ENCODE assay signal across 9 cellular contexts in the genomic region with DNA sequence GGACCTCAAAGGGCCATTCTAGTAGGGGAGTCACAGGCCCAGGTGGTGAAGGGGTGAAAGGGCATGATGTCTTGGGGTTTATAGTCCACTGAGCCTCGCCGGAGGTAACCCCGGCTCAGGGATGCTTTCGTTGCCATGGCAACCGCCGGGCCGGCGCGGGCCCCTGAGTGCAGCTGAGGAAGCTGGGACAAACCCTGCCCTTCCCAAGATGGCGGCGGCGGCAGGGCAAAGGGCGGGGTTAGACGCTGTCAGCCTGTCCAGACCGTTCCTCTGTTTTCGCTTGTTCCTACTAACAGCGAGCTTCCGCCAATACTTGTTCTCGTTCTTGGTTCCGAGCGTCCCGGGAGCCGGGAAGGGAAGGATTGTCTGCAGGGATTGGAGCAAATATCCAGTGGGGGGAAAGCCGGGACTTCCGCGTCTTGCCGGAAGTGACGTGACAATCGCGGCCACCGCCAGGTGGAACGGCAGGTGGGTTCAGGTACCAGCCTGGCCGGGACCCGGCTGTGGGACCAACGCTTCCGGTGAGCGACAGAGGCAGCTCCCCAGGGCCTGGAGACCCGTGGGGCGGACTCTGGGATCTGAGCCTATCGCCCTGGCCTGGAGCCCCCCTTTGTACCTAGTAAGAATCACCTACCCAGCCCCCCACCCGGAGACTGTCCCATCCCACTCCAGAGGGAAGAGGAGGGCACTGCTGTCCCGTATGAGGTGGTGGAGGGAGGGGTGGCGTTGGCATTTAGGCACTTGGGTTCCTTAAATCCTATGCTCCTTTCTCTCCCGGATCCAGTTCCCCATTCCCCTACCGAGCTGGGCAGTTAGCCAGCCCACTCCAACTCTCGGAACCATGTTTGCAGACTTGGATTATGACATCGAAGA. TPM values are rescaled to one million over a fixed set of nuclear protein-coding genes. Genes with fewer than 3 reads are reported as not detected.
DNase-seq lines count a peak whose midpoint lies in the region; ATAC-seq and TF ChIP-seq lines count a peak whose summit lies in the region.
"Had no signal": no experiment of that assay in that cellular context is flagged by ENCODE, and none has a peak within 500 bp of the region (broad histone marks: within the 10 kb centered on the region; RNA-seq: fewer than 3 reads in every experiment).

Gene PICK1 (plus strand): TSS at position 436 of the 873 bp plus-strand sequence. CDS start 406 bp downstream, at position 842.

- TF ChIP-seq EP300 in suprapubic skin (IDR thresholded peaks at IDR 0.05) = no peak

- intact Hi-C loops in head of caudate nucleus (cut with DNase I) = loop anchor here (10.0 kb wide), 1 partner anchor 298 kb away; no protein-coding TSS in a partner anchor

- H3K9me3 ChIP-seq in suprapubic skin = no peaks in the 10 kb centered on the region

- ATAC-seq in omental fat pad (ENCODE audit: low FRiP score) = peak; percentile 94

- no peaks in the 10 kb centered on the region for H3K27me3 ChIP-seq in suprapubic skin

- WGBS in suprapubic skin = 2% methylated on average over 36 of the region's 47 CpGs

- H3K36me3 ChIP-seq in suprapubic skin = peaks cover 17% of the 10 kb centered on the region

- H3K4me3 ChIP-seq in suprapubic skin = peak within 1 kb of the TSS; percentile 64

- DNase-seq in NK-92 treated with Interleukin-12 subunit alpha and Interleukin-12 subunit beta, amount 100 ng/mL, for 24 hours (lab: John Stamatoyannopoulos, UW) = peak; percentile 72
- DNase-seq in NK-92 (lab: John Stamatoyannopoulos, UW; ENCODE audit: unreplicated experiment) (no peak), NAMALWA (ENCODE audit: low spot score) (peak; percentile 80), SW480 (ENCODE audit: low spot score) (peak; percentile 88), head of caudate nucleus (peak; percentile 86 to 98 (median 96)), omental fat pad (ENCODE audit: low spot score) (peak; percentile 56), suprapubic skin (ENCODE audit: low spot score in 2 of 2) (peak; percentile 92 to 95)
- DNase-seq in activated naive CD8-positive, alpha-beta T cell treated with anti-CD3 and anti-CD28 coated beads, Interleukin-2, amount 50 U/mL, for 16 hours (ENCODE audit: low read depth, low spot score) = peak; percentile 52
- DNase-seq: DND-41 had no signal

- H3K4me1 ChIP-seq in suprapubic skin = peaks cover 24% of the 10 kb centered on the region

- H3K27ac ChIP-seq in suprapubic skin = peak within 1 kb of the TSS; percentile 91

- TF ChIP-seq POLR2A in suprapubic skin (IDR thresholded peaks at IDR 0.05) = peak in 1 of 2 donors; percentile 20

- TF ChIP-seq CTCF in omental fat pad (IDR thresholded peaks at IDR 0.05) (no peak), suprapubic skin (IDR thresholded peaks at IDR 0.05) (no peak)

RNA-seq across cellular contexts. Expression of gene PICK1, which starts in this region (rescaled TPM):
- 10 to 100 TPM; 16.1 to 43.0 (median 31.6) TPM for total RNA-seq in omental fat pad
- 10 to 100 TPM; 36.7 to 72.0 (median 61.5) TPM for total RNA-seq in suprapubic skin
